In genomic region chr1:43359696-43360095, GRCh38 we compare ENCODE assay signal across 8 cellular contexts. TPM values are rescaled to one million over a fixed set of nuclear protein-coding genes. Genes with fewer than 3 reads are reported as not detected.
A peak's percentile ranks its signal among the peaks of the same experiment; 100 is the strongest.
DNase-seq lines count a peak whose midpoint lies in the region; ATAC-seq and TF ChIP-seq lines count a peak whose summit lies in the region.

No MANE protein-coding gene starts in this region.

- POLR2A ChIA-PET in Panc1 (lab: Charles Lee) = no interaction called here
- POLR2A ChIA-PET in HEK293T (lab: Yijun Ruan, JAX) = interaction anchor here (1.6 kb wide), 1 partner anchor 11 kb away, joined by 9 read pairs; no protein-coding TSS in a partner anchor

- intact Hi-C loops in Panc1 (cut with micrococcal nuclease; ENCODE audit: unreplicated experiment) = loop anchor here (5.0 kb wide), 1 partner anchor 122 kb away; no protein-coding TSS in a partner anchor

- H3K4me2 ChIP-seq in skeletal muscle satellite cell (ENCODE audit: low read length) = peak overlapping the region; percentile 91

- H3K4me1 ChIP-seq in Panc1 (ENCODE audit: control insufficient read depth, insufficient read depth, low read length) (peaks cover 28% of the 10 kb centered on the region), skeletal muscle satellite cell (ENCODE audit: control insufficient read depth, insufficient read depth, low read length) (peaks cover 33% of the 10 kb centered on the region)

- peak overlapping the region; percentile 90 to 95 for H3K4me3 ChIP-seq in Panc1 (ENCODE audit: low read depth in 2 of 2, low read length in 2 of 2)
- peak overlapping the region; percentile 79 for H3K4me3 ChIP-seq in skeletal muscle satellite cell (ENCODE audit: low read length)

- H3K27ac ChIP-seq in Panc1 (ENCODE audit: low read length) = peak overlapping the region; percentile 93

- DNase-seq in T-helper 2 cell treated with Interferon-gamma antibody and Interleukin-4, amounts not matched to agents 5 μg/mL and 100 μg/mL, for 36 hours (ENCODE audit: low spot score) = no peak
- no peak for DNase-seq in T-helper 2 cell
- DNase-seq in Panc1 (ENCODE audit: low read depth, low spot score) = no peak
- peak; percentile 25 to 49 for DNase-seq in erythroblast (lab: John Stamatoyannopoulos, UW)
- DNase-seq in NCI-H526 (lab: John Stamatoyannopoulos, UW) = no peak
- DNase-seq in NCI-H2029 treated with DMSO at 0.1 percent for 48 hours (lab: John Stamatoyannopoulos, UW) = no peak
- DNase-seq in HEK293T (ENCODE audit: extremely low spot score) = no peak

- no peak for TF ChIP-seq CTCF in Panc1 (IDR thresholded peaks at IDR 0.05)

- H3K36me3 ChIP-seq in Panc1 (ENCODE audit: control insufficient read depth, insufficient read depth, low read length) (peaks cover 12% of the 10 kb centered on the region), skeletal muscle satellite cell (ENCODE audit: insufficient read depth, low read length) (peaks cover 46% of the 10 kb centered on the region)

- H3K36me3 Mint-ChIP-seq in T-helper 2 cell treated with Interferon-gamma antibody and Interleukin-4, amounts not matched to agents 5 μg/mL and 100 μg/mL, for 36 hours (ENCODE audit: low read depth) = peaks cover 56% of the 10 kb centered on the region

- H3K9me3 ChIP-seq in Panc1 (ENCODE audit: control insufficient read depth, insufficient read depth, low read depth, low read length) (no peaks in the 10 kb centered on the region), skeletal muscle satellite cell (replicated peaks; ENCODE audit: low read length) (no peaks in the 10 kb centered on the region)

- H3K9me3 Mint-ChIP-seq in T-helper 2 cell treated with Interferon-gamma antibody and Interleukin-4, amounts not matched to agents 5 μg/mL and 100 μg/mL, for 36 hours = no peaks in the 10 kb centered on the region

- H3K4me1 Mint-ChIP-seq in T-helper 2 cell treated with Interferon-gamma antibody and Interleukin-4, amounts not matched to agents 5 μg/mL and 100 μg/mL, for 36 hours (ENCODE audit: low read depth) = peaks cover 41% of the 10 kb centered on the region

- ATAC-seq in Panc1 = no peak

- in situ Hi-C loops in Panc1 (cut with HindIII; ENCODE audit: low pct_unique_long_range_greater_than_20kb, low sequenced_read_pairs) = no loop called here

- peak overlapping the region; percentile 80 for H3K9ac ChIP-seq in skeletal muscle satellite cell (ENCODE audit: low read depth, low read length)

- H3K27me3 ChIP-seq in Panc1 (ENCODE audit: control insufficient read depth, insufficient read depth, low read length) (no peaks in the 10 kb centered on the region), skeletal muscle satellite cell (ENCODE audit: control insufficient read depth, insufficient read depth, low read length) (no peaks in the 10 kb centered on the region)

- no peaks in the 10 kb centered on the region for H3K27me3 Mint-ChIP-seq in T-helper 2 cell treated with Interferon-gamma antibody and Interleukin-4, amounts not matched to agents 5 μg/mL and 100 μg/mL, for 36 hours (ENCODE audit: low read depth)

- CTCF ChIA-PET in Panc1 (lab: Charles Lee) (no interaction called here), HEK293T (lab: Yijun Ruan, JAX) (interaction anchor here (0.6 kb wide), 1 partner anchor 11 kb away, joined by 3 read pairs; no protein-coding TSS in a partner anchor)

- H3K4me3 Mint-ChIP-seq in T-helper 2 cell treated with Interferon-gamma antibody and Interleukin-4, amounts not matched to agents 5 μg/mL and 100 μg/mL, for 36 hours = peak overlapping the region; percentile 92

- peak overlapping the region; percentile 75 for H3K27ac Mint-ChIP-seq in T-helper 2 cell treated with Interferon-gamma antibody and Interleukin-4, amounts not matched to agents 5 μg/mL and 100 μg/mL, for 36 hours

- TF ChIP-seq POLR2A in erythroblast (IDR thresholded peaks at IDR 0.05; ENCODE audit: low read length) = no peak

- no TSS peak for BruUV-seq in Panc1 (replicated peaks; lab: Mats Ljungman, UMichigan)

TF ChIP-seq in HEK293T, 16 proteins besides CTCF, POLR2A, EP300 and RAD21:
- TF ChIP-seq LEF1 (IDR thresholded peaks at IDR 0.05; ENCODE audit: borderline replicate concordance) = no peak

RNA-seq across cellular contexts. Expression of gene CDC20, which starts 0.9 kb away (rescaled TPM):
- total RNA-seq in Panc1 (2021; ENCODE audit: unreplicated experiment) = 215 TPM
- polyA plus RNA-seq in Panc1 (2012; ENCODE audit: insufficient read length) = 105 TPM
- 61.3 and 82.3 TPM in 2 replicates for total RNA-seq in skeletal muscle satellite cell (2012; rRNA removed)

RNA-seq across cellular contexts. Expression of gene ELOVL1, which starts 8.1 kb away (rescaled TPM):
- total RNA-seq in Panc1 (2021; ENCODE audit: unreplicated experiment) = 105 TPM
- polyA plus RNA-seq in Panc1 (2012; ENCODE audit: insufficient read length) = 115 TPM
- 44.9 and 69.9 TPM in 2 replicates for total RNA-seq in skeletal muscle satellite cell (2012; rRNA removed)

RNA-seq across cellular contexts. Expression of gene MPL, which starts 22.1 kb away (rescaled TPM):
- not detected for total RNA-seq in Panc1 (2021; ENCODE audit: unreplicated experiment)
- polyA plus RNA-seq in Panc1 (2012; ENCODE audit: insufficient read length) = 0.30 TPM
- not detected in 2 replicates for total RNA-seq in skeletal muscle satellite cell (2012; rRNA removed)

RNA-seq across cellular contexts. Expression of gene MED8, which starts 29.9 kb away (rescaled TPM):
- total RNA-seq in Panc1 (2021; ENCODE audit: unreplicated experiment) = 50.8 TPM
- polyA plus RNA-seq in Panc1 (2012; ENCODE audit: insufficient read length) = 57.0 TPM
- 56.3 and 59.2 TPM in 2 replicates for total RNA-seq in skeletal muscle satellite cell (2012; rRNA removed)

RNA-seq across cellular contexts. Expression of gene SZT2, which starts 30.0 kb away (rescaled TPM):
- 40.2 TPM for total RNA-seq in Panc1 (2021; ENCODE audit: unreplicated experiment)
- polyA plus RNA-seq in Panc1 (2012; ENCODE audit: insufficient read length) = 17.8 TPM
- total RNA-seq in skeletal muscle satellite cell (2012; rRNA removed) = 23.6 and 26.6 TPM in 2 replicates

Comparison
In these comparisons a context has a peak if more than half of its experiments do, and no peak if none do; other contexts are left out.
1. DNase-seq: peak in erythroblast (2 of 2); none in T-helper 2 cell treated with Interferon-gamma antibody and Interleukin-4, amounts not matched to agents 5 μg/mL and 100 μg/mL, for 36 hours (single experiment), T-helper 2 cell (0 of 5), Panc1 (single experiment), NCI-H526 (0 of 2), NCI-H2029 treated with DMSO at 0.1 percent for 48 hours (single experiment) and HEK293T (single experiment).